Comparison of ENCODE assay signal across 14 cellular contexts in the genomic region with DNA sequence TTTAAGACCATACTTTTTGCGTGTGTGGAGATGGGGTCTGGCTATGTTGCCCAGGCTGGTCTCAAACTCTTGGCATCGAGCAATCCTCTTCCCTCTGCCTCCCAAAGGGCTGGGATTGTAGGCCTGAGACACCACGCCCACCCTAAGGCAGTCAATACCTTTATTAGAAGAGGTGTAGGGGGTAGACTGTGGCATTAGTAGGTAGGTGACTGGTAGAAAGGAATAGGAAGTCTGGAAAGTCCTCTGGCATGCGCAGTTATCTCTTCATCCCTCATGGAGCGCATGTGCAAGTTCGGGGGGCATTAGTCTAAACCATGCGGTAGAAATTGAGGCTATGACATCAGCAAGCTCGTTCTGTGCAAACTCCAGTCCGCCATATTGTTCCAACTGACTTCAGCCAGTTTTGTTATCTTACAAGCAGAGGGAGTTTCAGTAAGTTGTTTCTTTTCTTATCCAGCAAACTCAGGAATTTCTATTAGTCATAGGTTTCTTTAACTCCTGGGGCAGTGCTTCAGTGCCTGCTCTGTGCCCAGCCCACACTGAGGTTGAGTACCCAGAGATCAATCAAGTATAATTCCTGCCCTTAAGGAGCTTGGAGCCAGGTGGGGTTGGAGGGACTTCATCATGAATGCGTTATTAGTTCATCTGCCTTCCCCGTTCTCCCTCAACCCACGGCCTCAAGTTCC. TPM values are rescaled to one million over a fixed set of nuclear protein-coding genes. Genes with fewer than 3 reads are reported as not detected.
A peak's percentile ranks its signal among the peaks of the same experiment; 100 is the strongest.
DNase-seq lines count a peak whose midpoint lies in the region; ATAC-seq, FAIRE-seq and TF ChIP-seq lines count a peak whose summit lies in the region.
"Had no signal": no experiment of that assay in that cellular context is flagged by ENCODE, and none has a peak within 500 bp of the region (broad histone marks: within the 10 kb centered on the region; RNA-seq: fewer than 3 reads in every experiment).

No MANE protein-coding gene starts in this region.

- H3K27me3 Mint-ChIP-seq in T-helper 17 cell, result no peaks in the 10 kb centered on the region

- H3K4me1 Mint-ChIP-seq in T-helper 17 cell, result peaks cover 18% of the 10 kb centered on the region

- H3K36me3 ChIP-seq in kidney (ENCODE audit: control insufficient read depth in 1 of 2, insufficient read depth in 2 of 2, low read length in 2 of 2) (no peaks in the 10 kb centered on the region), esophagus squamous epithelium (no peaks in the 10 kb centered on the region), uterus (no peaks in the 10 kb centered on the region)

- H3K9ac ChIP-seq in kidney (ENCODE audit: low read length in 2 of 2), result no peak overlapping the region

- H3K9me3 ChIP-seq in kidney (ENCODE audit: control insufficient read depth in 1 of 2, low read length in 2 of 2), result no peaks in the 10 kb centered on the region
- no peaks in the 10 kb centered on the region for H3K9me3 ChIP-seq in esophagus squamous epithelium
- no peaks in the 10 kb centered on the region for H3K9me3 ChIP-seq in T-helper 17 cell (ENCODE audit: control insufficient read depth, low read length, poor library complexity, severe bottlenecking)
- no peaks in the 10 kb centered on the region for H3K9me3 ChIP-seq in uterus

- TF ChIP-seq CTCF in kidney (IDR thresholded peaks at IDR 0.05; ENCODE audit: borderline replicate concordance, extremely low read depth, insufficient read depth) (no peak), esophagus squamous epithelium (IDR thresholded peaks at IDR 0.05) (no peak), uterus (IDR thresholded peaks at IDR 0.05) (no peak)

- DNase-seq in ACHN (peak; percentile 87), HPDE6-E6E7 (ENCODE audit: extremely low spot score) (peak; percentile 63), astrocyte of the hippocampus (ENCODE audit: low read depth, low spot score) (peak; percentile 73), kidney (no peak), esophagus squamous epithelium (lab: John Stamatoyannopoulos, UW) (no peak), T-helper 17 cell (no peak), uterus (no peak)
- DNase-seq: activated CD4-positive, alpha-beta T cell treated with anti-CD3 and anti-CD28 coated beads, Interleukin-2, amount 50 U/mL, for 1 hour; activated naive CD4-positive, alpha-beta T cell treated with anti-CD3 and anti-CD28 coated beads for 36 hours; effector memory CD8-positive, alpha-beta T cell; HCEC 1CT; NCI-H524 treated with DMSO at 0.1 percent for 48 hours; stimulated activated naive CD8-positive, alpha-beta T cell treated with anti-CD3 and anti-CD28 coated beads, Interleukin-15, Interleukin-2, amounts not matched to agents 100 U/mL and 50 U/mL, for 24 hours had no signal

- WGBS in esophagus squamous epithelium, 2 donors, result 64 to 77% methylated on average over 10 to 12 of the region's 12 CpGs

- intact Hi-C loops in kidney (cut with DNase I) (no loop called here), esophagus squamous epithelium (cut with DNase I) (loop anchor here (5.0 to 10.0 kb wide), 2 partner anchors 37 to 140 kb away; no protein-coding TSS in a partner anchor), uterus (cut with DNase I; ENCODE audit: low total_unique reads) (loop anchor here (5.0 kb wide), 1 partner anchor 37 kb away; no protein-coding TSS in a partner anchor)

- in situ Hi-C loops in ACHN (cut with HindIII; ENCODE audit: low pct_ligation_motif_present, low pct_unique_long_range_greater_than_20kb, low sequenced_read_pairs), result no loop called here

- H3K27me3 ChIP-seq in esophagus squamous epithelium (no peaks in the 10 kb centered on the region), uterus (no peaks in the 10 kb centered on the region)

- no peak for FAIRE-seq in kidney (lab: Jason Lieb, UNC)

- H3K36me3 Mint-ChIP-seq in T-helper 17 cell (ENCODE audit: low read depth), result peaks cover 2% of the 10 kb centered on the region

- ATAC-seq in GM18868 (IDR thresholded peaks at IDR 0.05; ENCODE audit: unreplicated experiment), result no peak
- no peak for ATAC-seq in T-helper 17 cell
- ATAC-seq: effector memory CD8-positive, alpha-beta T cell had no signal

- H3K4me1 ChIP-seq in kidney (ENCODE audit: control insufficient read depth in 1 of 2, insufficient read depth in 1 of 2, low read depth in 1 of 2, low read length in 2 of 2), result peaks cover 0 to 7% of the 10 kb centered on the region in 2 donors
- peaks cover 12 to 55% (median 13%) of the 10 kb centered on the region in 3 donors for H3K4me1 ChIP-seq in esophagus squamous epithelium
- no peaks in the 10 kb centered on the region for H3K4me1 ChIP-seq in uterus

- H3K27ac Mint-ChIP-seq in T-helper 17 cell, result no peak overlapping the region
- H3K27ac Mint-ChIP-seq: activated naive CD4-positive, alpha-beta T cell treated with anti-CD3 and anti-CD28 coated beads for 36 hours; effector memory CD8-positive, alpha-beta T cell had no signal

- H3K4me3 Mint-ChIP-seq in T-helper 17 cell, result no peak overlapping the region
- H3K4me3 Mint-ChIP-seq: activated naive CD4-positive, alpha-beta T cell treated with anti-CD3 and anti-CD28 coated beads for 36 hours; effector memory CD8-positive, alpha-beta T cell had no signal

- peak overlapping the region; percentile 45 to 53 for H3K27ac ChIP-seq in kidney (ENCODE audit: low read depth in 2 of 2, low read length in 2 of 2)
- no peak overlapping the region for H3K27ac ChIP-seq in esophagus squamous epithelium
- H3K27ac ChIP-seq in uterus, result no peak overlapping the region

- TF ChIP-seq POLR2A in esophagus squamous epithelium (IDR thresholded peaks at IDR 0.05), result no peak
- TF ChIP-seq POLR2A in uterus (IDR thresholded peaks at IDR 0.05), result no peak

- no peak overlapping the region for H3K4me3 ChIP-seq in kidney (ENCODE audit: low read length in 2 of 2)
- no peak overlapping the region for H3K4me3 ChIP-seq in esophagus squamous epithelium
- no peak overlapping the region for H3K4me3 ChIP-seq in uterus

RNA-seq across cellular contexts. Expression of a gene that starts 7.3 kb away (rescaled TPM):
- total RNA-seq in kidney, result 69.7 TPM
- 33.7 TPM for polyA plus RNA-seq in kidney (ENCODE audit: insufficient read depth, low read depth, low replicate concordance)
- total RNA-seq in esophagus squamous epithelium, result 10 to 100 TPM; 38.0 to 77.8 (median 39.6) TPM
- total RNA-seq in T-helper 17 cell, result 10 to 100 TPM; 76.8 to 86.9 TPM
- total RNA-seq in uterus, result 10 to 100 TPM; 40.9 to 98.1 (median 48.5) TPM

Comparison
In these comparisons a context has a peak if more than half of its experiments do, and no peak if none do; other contexts are left out.
1. DNase-seq: peak in ACHN (single experiment), HPDE6-E6E7 (single experiment) and astrocyte of the hippocampus (single experiment); none in kidney (single experiment), esophagus squamous epithelium (single experiment), T-helper 17 cell (0 of 3) and uterus (0 of 2).
2. H3K27ac ChIP-seq: peak in kidney (2 of 2); none in esophagus squamous epithelium (0 of 4) and uterus (0 of 2).